ENCODE assay signal across 28 cellular contexts in the genomic region with DNA sequence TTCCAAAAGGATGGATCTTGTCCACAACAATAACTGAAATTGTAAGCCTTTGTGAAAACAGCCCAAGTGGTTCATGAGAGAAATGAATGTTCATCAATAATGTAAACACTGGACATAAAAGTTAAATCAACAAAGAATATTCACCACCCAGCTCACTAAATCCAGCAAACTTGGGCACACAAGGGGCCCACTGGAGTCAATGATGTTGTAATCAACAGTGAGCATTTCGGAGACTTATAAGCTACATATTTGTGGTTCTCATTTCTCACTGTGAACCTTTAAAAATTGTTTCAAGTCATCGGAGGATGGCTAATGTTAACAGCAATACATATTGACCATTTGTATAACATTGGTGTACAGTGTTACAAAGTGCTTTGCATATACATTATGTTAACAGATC.
A peak's percentile ranks its signal among the peaks of the same experiment; 100 is the strongest.
DNase-seq lines count a peak whose midpoint lies in the region; TF ChIP-seq lines count a peak whose summit lies in the region.
"Had no signal": no experiment of that assay in that cellular context is flagged by ENCODE, and none has a peak within 500 bp of the region (broad histone marks: within the 10 kb centered on the region; RNA-seq: fewer than 3 reads in every experiment).

No MANE protein-coding gene starts in this region.

- no peak for TF ChIP-seq CTCF in Calu3 (IDR thresholded peaks at IDR 0.05; ENCODE audit: unreplicated experiment)
- no peak for TF ChIP-seq CTCF in fibroblast of villous mesenchyme (IDR thresholded peaks at IDR 0.05; ENCODE audit: insufficient read depth, low read depth, low read length)
- TF ChIP-seq CTCF in smooth muscle cell (IDR thresholded peaks at IDR 0.05; ENCODE audit: borderline replicate concordance, insufficient read depth, poor library complexity, severe bottlenecking) = no peak
- TF ChIP-seq CTCF in RWPE1 (conservative IDR thresholded peaks at IDR 0.05; ENCODE audit: low read depth) = no peak

- WGBS in smooth muscle cell (ENCODE audit: low lambda C conversion rate) = 39% methylated on average over 2 of the region's 2 CpGs

- H3K27me3 ChIP-seq in smooth muscle cell (ENCODE audit: low read depth) = no peaks in the 10 kb centered on the region

- CTCF ChIA-PET in Calu3 (lab: Charles Lee) = interaction anchor here (1.1 kb wide), 1 partner anchor 11 kb away, joined by 4 read pairs; no protein-coding TSS in a partner anchor
- CTCF ChIA-PET in RWPE1 (lab: Yijun Ruan, JAX) = no interaction called here

- peak overlapping the region; percentile 75 for H3K4me3 Mint-ChIP-seq in Calu3 (ENCODE audit: low read depth, unreplicated experiment)
- H3K4me3 Mint-ChIP-seq: activated B cell treated with CpG ODN at 0.5 μM for 24 hours; activated CD4-positive, alpha-beta T cell treated with anti-CD3 and anti-CD28 coated beads, Interleukin-2, amount 10 ng/mL, durations not matched to agents 7 days and 5 days; activated T-cell treated with anti-CD3 and anti-CD28 coated beads, Interleukin-2, amount 50 U/mL, for 4 hours; CD4-positive, alpha-beta memory T cell; stimulated activated memory B cell treated with anti-CD40 and anti-IgM and Interleukin-4, amounts not matched to agents 10 μg/mL and 1 μg/mL and 100 μg/mL, for 72 hours; T-helper 1 cell treated with Interleukin-12 subunit alpha and Interleukin-12 subunit beta and Interleukin-4 antibody, amounts not matched to agents 30 μg/mL and 1 μg/mL, for 36 hours had no signal

- no peak for DNase-seq in Calu3
- peak; percentile 54 for DNase-seq in amniotic epithelial cell (ENCODE audit: low read depth)
- peak; percentile 58 for DNase-seq in fibroblast of villous mesenchyme (ENCODE audit: low read depth)
- no peak for DNase-seq in smooth muscle cell (lab: John Stamatoyannopoulos, UW; ENCODE audit: unreplicated experiment)
- no peak for DNase-seq in amniotic stem cell (lab: John Stamatoyannopoulos, UW)
- no peak for DNase-seq in iPS-NIHi7 (ENCODE audit: extremely low spot score)
- no peak for DNase-seq in Ammon's horn (ENCODE audit: low spot score)
- no peak for DNase-seq in RWPE1 (ENCODE audit: low spot score)
- DNase-seq: activated B cell treated with CpG ODN at 0.5 μM for 24 hours; activated CD4-positive, alpha-beta T cell treated with anti-CD3 and anti-CD28 coated beads, Interleukin-2, amount 10 ng/mL, durations not matched to agents 7 days and 5 days; activated gamma-delta T cell treated with Interleukin-2 at 50 U/mL for 16 hours; activated T-cell treated with anti-CD3 and anti-CD28 coated beads, Interleukin-2, amount 50 U/mL, for 4 hours; AML-193; CD4-positive, alpha-beta memory T cell; effector CD4-positive, alpha-beta T cell; foreskin fibroblast; KG1; MM.1S; naive thymus-derived CD4-positive, alpha-beta T cell; NCI-H1105 treated with DMSO at 0.1 percent for 48 hours; NCI-H1930; NCI-H2227 treated with DMSO at 0.1 percent for 48 hours; nucleus accumbens; PC-3; stimulated activated CD4-positive, alpha-beta T cell treated with anti-CD3 and anti-CD28 coated beads, Interleukin-15, amount 100 ng/mL, for 24 hours; stimulated activated CD4-positive, alpha-beta T cell treated with anti-CD3 and anti-CD28 coated beads, Interleukin-4, amount 100 ng/mL, for 4 hours had no signal

- peaks cover 93% of the 10 kb centered on the region for H3K79me2 ChIP-seq in smooth muscle cell (ENCODE audit: low read depth)

- no peaks in the 10 kb centered on the region for H3K36me3 ChIP-seq in smooth muscle cell (ENCODE audit: low read depth)

- POLR2A ChIA-PET in RWPE1 (lab: Yijun Ruan, JAX; ENCODE audit: low non-redundant PET) = no interaction called here

- peaks cover 97% of the 10 kb centered on the region for H4K20me1 ChIP-seq in smooth muscle cell (ENCODE audit: low read depth)

- no peaks in the 10 kb centered on the region for H3K9me3 ChIP-seq in smooth muscle cell (replicated peaks; ENCODE audit: low read depth)

- BruUV-seq in Calu3 (replicated peaks; lab: Mats Ljungman, UMichigan) = no TSS peak

- H3K27ac Mint-ChIP-seq in Calu3 (ENCODE audit: unreplicated experiment) = no peak overlapping the region
- H3K27ac Mint-ChIP-seq: activated B cell treated with CpG ODN at 0.5 μM for 24 hours; activated CD4-positive, alpha-beta T cell treated with anti-CD3 and anti-CD28 coated beads, Interleukin-2, amount 10 ng/mL, durations not matched to agents 7 days and 5 days; stimulated activated memory B cell treated with anti-CD40 and anti-IgM and Interleukin-4, amounts not matched to agents 10 μg/mL and 1 μg/mL and 100 μg/mL, for 72 hours had no signal

- peaks cover 38% of the 10 kb centered on the region for H3F3A ChIP-seq in smooth muscle cell (ENCODE audit: low read depth)

- H3K36me3 Mint-ChIP-seq in Calu3 (ENCODE audit: insufficient read depth, unreplicated experiment) = peaks cover 19% of the 10 kb centered on the region

- H3K4me1 ChIP-seq in smooth muscle cell (ENCODE audit: low read depth) = peaks cover 42% of the 10 kb centered on the region

- intact Hi-C loops in Calu3 (cut with micrococcal nuclease; ENCODE audit: unreplicated experiment) = loop anchor here (5.0 kb wide), 1 partner anchor 62 kb away; a partner anchor contains a TSS

- no peaks in the 10 kb centered on the region for H3K9me3 Mint-ChIP-seq in Calu3 (ENCODE audit: low read depth, unreplicated experiment)
- H3K9me3 Mint-ChIP-seq: activated B cell treated with CpG ODN at 0.5 μM for 24 hours; activated CD4-positive, alpha-beta T cell treated with anti-CD3 and anti-CD28 coated beads, Interleukin-2, amount 10 ng/mL, durations not matched to agents 7 days and 5 days; activated T-cell treated with anti-CD3 and anti-CD28 coated beads, Interleukin-2, amount 50 U/mL, for 4 hours; stimulated activated memory B cell treated with anti-CD40 and anti-IgM and Interleukin-4, amounts not matched to agents 10 μg/mL and 1 μg/mL and 100 μg/mL, for 72 hours; T-helper 1 cell treated with Interleukin-12 subunit alpha and Interleukin-12 subunit beta and Interleukin-4 antibody, amounts not matched to agents 30 μg/mL and 1 μg/mL, for 36 hours had no signal

- peak overlapping the region; percentile 76 for H3K4me2 ChIP-seq in smooth muscle cell

- H3K27me3 Mint-ChIP-seq in Calu3 (ENCODE audit: unreplicated experiment) = no peaks in the 10 kb centered on the region
- H3K27me3 Mint-ChIP-seq: activated B cell treated with CpG ODN at 0.5 μM for 24 hours; activated CD4-positive, alpha-beta T cell treated with anti-CD3 and anti-CD28 coated beads, Interleukin-2, amount 10 ng/mL, durations not matched to agents 7 days and 5 days; CD4-positive, alpha-beta memory T cell; naive thymus-derived CD4-positive, alpha-beta T cell; stimulated activated memory B cell treated with anti-CD40 and anti-IgM and Interleukin-4, amounts not matched to agents 10 μg/mL and 1 μg/mL and 100 μg/mL, for 72 hours had no signal

- peak overlapping the region; percentile 96 for H3K27ac ChIP-seq in smooth muscle cell (ENCODE audit: low read depth)
- H3K27ac ChIP-seq in RWPE1 = no peak overlapping the region

- H3K4me1 Mint-ChIP-seq in Calu3 (ENCODE audit: low read depth, unreplicated experiment) = peaks cover 58% of the 10 kb centered on the region

- H2AFZ ChIP-seq in smooth muscle cell (ENCODE audit: low read depth) = no peak overlapping the region

- H3K9ac ChIP-seq in smooth muscle cell (ENCODE audit: low read depth) = no peak overlapping the region

- H3K4me3 ChIP-seq in fibroblast of villous mesenchyme (ENCODE audit: low read depth, low read length) = no peak overlapping the region
- H3K4me3 ChIP-seq in smooth muscle cell = peak overlapping the region; percentile 37

Comparison
In these comparisons a context has a peak if more than half of its experiments do, and no peak if none do; other contexts are left out.
1. DNase-seq: peak in amniotic epithelial cell (single experiment) and fibroblast of villous mesenchyme (single experiment); none in Calu3 (single experiment), smooth muscle cell (single experiment), amniotic stem cell (single experiment), iPS-NIHi7 (single experiment), Ammon's horn (single experiment) and RWPE1 (single experiment).